24 cellular contexts compared by ENCODE assay signal in genomic region chr9:2119490-2120046, GRCh38.
DNase-seq lines count a peak whose midpoint lies in the region; ATAC-seq, FAIRE-seq and TF ChIP-seq lines count a peak whose summit lies in the region.
"Had no signal": no experiment of that assay in that cellular context is flagged by ENCODE, and none has a peak within 500 bp of the region (broad histone marks: within the 10 kb centered on the region; RNA-seq: fewer than 3 reads in every experiment).

No MANE protein-coding gene starts in this region.

- H3K27me3 ChIP-seq in dorsolateral prefrontal cortex (no peaks in the 10 kb centered on the region), aorta (ENCODE audit: control insufficient read depth in 1 of 2, insufficient read depth in 2 of 2, low read length in 1 of 2) (no peaks in the 10 kb centered on the region)
- H3K27me3 ChIP-seq: BLaER1 treated with 17β-estradiol and CSF1 and Interleukin-3, amounts not matched to agents 10 nM and 100 nM; SJCRH30 had no signal

- no peak overlapping the region for H3K4me3 ChIP-seq in dorsolateral prefrontal cortex
- H3K4me3 ChIP-seq in aorta (ENCODE audit: low read length in 2 of 2): no peak overlapping the region
- H3K4me3 ChIP-seq: BLaER1 treated with 17β-estradiol and CSF1 and Interleukin-3, amounts not matched to agents 10 nM and 100 nM; SJCRH30 had no signal

- H3K36me3 ChIP-seq in aorta (ENCODE audit: control insufficient read depth in 1 of 2, insufficient read depth in 2 of 2, low read length in 1 of 2): peaks cover 0 to 2% of the 10 kb centered on the region in 2 donors

- H3K27ac ChIP-seq in dorsolateral prefrontal cortex (peak overlapping the region in 52 of 59 donors; percentile 1 to 79 (median 52)), aorta (ENCODE audit: low read depth in 1 of 2, low read length in 2 of 2) (peak overlapping the region; percentile 36 to 99)
- H3K27ac ChIP-seq: BLaER1 treated with 17β-estradiol and CSF1 and Interleukin-3, amounts not matched to agents 10 nM and 100 nM; SJCRH30 had no signal

- WGBS in aorta, 2 donors: 1 to 9% methylated on average over 11 of the region's 11 CpGs

- DNase-seq in left cardiac atrium: no peak
- no peak for DNase-seq in Right ventricle myocardium superior
- DNase-seq in dorsolateral prefrontal cortex: no peak
- DNase-seq in omental fat pad (ENCODE audit: low spot score): no peak
- DNase-seq in aorta: peak in 1 of 2 donors; percentile 77
- no peak for DNase-seq in DMS 273 treated with DMSO at 0.1 percent for 48 hours (lab: John Stamatoyannopoulos, UW)
- DNase-seq in activated effector memory CD4-positive, alpha-beta T cell treated with Interleukin-2 at 50 U/mL for 16 hours: no peak
- DNase-seq in frontal cortex (ENCODE audit: low spot score in 2 of 2): no peak
- DNase-seq: 8988T, DMS53, GDM1, GOT3, KG1, NCI-H1092 treated with DMSO at 0.1 percent for 48 hours, NCI-H1436 treated with DMSO at 0.1 percent for 48 hours, NCI-H2029, NCI-H226, NCI-H510A treated with DMSO at 0.1 percent for 48 hours, NCI-H748 treated with DMSO at 0.1 percent for 48 hours, SJCRH30 had no signal

- no peaks in the 10 kb centered on the region for H3K9me3 ChIP-seq in aorta (ENCODE audit: control insufficient read depth, low read length)
- H3K9me3 ChIP-seq: BLaER1 treated with 17β-estradiol and CSF1 and Interleukin-3, amounts not matched to agents 10 nM and 100 nM; SJCRH30 had no signal

- ATAC-seq in left cardiac atrium: peak; percentile 58 to 68
- ATAC-seq in Right ventricle myocardium superior (ENCODE audit: poor library complexity): no peak
- peak; percentile 57 for ATAC-seq in omental fat pad (ENCODE audit: low FRiP score)
- ATAC-seq in aorta (ENCODE audit: low FRiP score): peak; percentile 86
- ATAC-seq: HCT116 had no signal

- intact Hi-C loops in left cardiac atrium (cut with DNase I) (no loop called here), Right ventricle myocardium superior (cut with DNase I) (loop anchor here (10.0 kb wide), 1 partner anchor 115 kb away; no protein-coding TSS in a partner anchor), dorsolateral prefrontal cortex (cut with DNase I) (loop anchor here (5.0 to 10.0 kb wide), 3 partner anchors 53 to 125 kb away; no protein-coding TSS in a partner anchor), aorta (cut with DNase I) (loop anchor here in 1 of 2 donors (5.0 kb wide), 2 partner anchors 102 to 698 kb away; partner anchors contain the start of gene SMARCA2)

- peaks cover 13 to 17% of the 10 kb centered on the region in 2 donors for H3K4me1 ChIP-seq in aorta (ENCODE audit: control insufficient read depth in 1 of 2, insufficient read depth in 2 of 2, low read length in 2 of 2)
- H3K4me1 ChIP-seq: BLaER1 treated with 17β-estradiol and CSF1 and Interleukin-3, amounts not matched to agents 10 nM and 100 nM had no signal

- no peak for FAIRE-seq in frontal cortex (lab: Jason Lieb, UNC)
- FAIRE-seq: GM18507, HTR-8/SVneo had no signal

- no peak for TF ChIP-seq CTCF in dorsolateral prefrontal cortex (IDR thresholded peaks at IDR 0.05 in 54 of 56, conservative IDR thresholded peaks at IDR 0.05 in 2 of 56; ENCODE audit: low read depth in 1 of 56, partially characterized antibody in 56 of 56)
- TF ChIP-seq CTCF in omental fat pad (IDR thresholded peaks at IDR 0.05): no peak

Comparison
In these comparisons a context has a peak if more than half of its experiments do, and no peak if none do; other contexts are left out.
1. intact Hi-C loops: an anchor here in Right ventricle myocardium superior (10.0 kb wide) and dorsolateral prefrontal cortex (5.0 to 10.0 kb wide); none called in left cardiac atrium.